Comparison of ENCODE assay signal across 19 cellular contexts in the genomic region with DNA sequence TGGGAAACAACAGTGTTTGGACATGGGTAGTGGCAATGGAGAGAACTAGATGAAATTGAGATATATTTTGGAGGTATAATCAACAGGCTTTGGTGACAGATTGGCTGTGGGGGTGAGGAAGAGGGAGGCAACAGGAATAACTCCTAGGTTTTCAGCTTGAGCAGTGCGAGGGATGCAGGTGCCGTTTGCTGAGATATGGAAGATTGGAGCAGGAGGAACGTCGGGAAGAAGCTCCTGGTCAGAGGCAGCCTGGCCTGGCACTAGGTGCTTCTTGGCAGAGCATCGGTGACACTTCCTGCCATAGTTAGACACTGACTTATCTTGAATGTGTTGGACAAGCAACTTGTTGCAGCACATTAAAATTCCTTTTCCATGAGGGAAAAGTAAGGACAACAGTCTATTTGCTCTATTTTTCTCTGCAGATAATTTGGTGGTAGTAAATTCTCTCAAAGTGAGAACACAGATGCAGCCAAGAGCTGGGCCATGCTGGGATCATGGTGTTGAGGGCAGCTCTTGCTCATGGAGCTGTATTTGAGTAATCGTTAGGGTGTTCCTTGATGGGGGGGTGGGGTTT. TPM values are rescaled to one million over a fixed set of nuclear protein-coding genes. Genes with fewer than 3 reads are reported as not detected.
DNase-seq lines count a peak whose midpoint lies in the region; ATAC-seq, FAIRE-seq and TF ChIP-seq lines count a peak whose summit lies in the region.
"Had no signal": no experiment of that assay in that cellular context is flagged by ENCODE, and none has a peak within 500 bp of the region (broad histone marks: within the 10 kb centered on the region; RNA-seq: fewer than 3 reads in every experiment).

No MANE protein-coding gene starts in this region.

- no peak overlapping the region for H3K27ac Mint-ChIP-seq in MCF 10A (ENCODE audit: low read depth, unreplicated experiment)
- peak overlapping the region; percentile 34 for H3K27ac Mint-ChIP-seq in osteocyte (ENCODE audit: unreplicated experiment)
- H3K27ac Mint-ChIP-seq: CD4-positive, alpha-beta T cell had no signal

- no peak overlapping the region for H3K4me3 ChIP-seq in breast epithelium
- H3K4me3 ChIP-seq in IMR-90 (ENCODE audit: insufficient read depth, low read depth, low read length): no peak overlapping the region
- H3K4me3 ChIP-seq in bronchial epithelial cell (ENCODE audit: low read depth, low read length): no peak overlapping the region
- no peak overlapping the region for H3K4me3 ChIP-seq in foreskin fibroblast (ENCODE audit: low read depth in 1 of 2, low read length in 2 of 2)
- H3K4me3 ChIP-seq: SJCRH30 had no signal

- TF ChIP-seq POLR2A in breast epithelium (IDR thresholded peaks at IDR 0.05) (no peak), IMR-90 (IDR thresholded peaks at IDR 0.05; ENCODE audit: low read depth, low read length) (no peak)

- no peaks in the 10 kb centered on the region for H4K20me1 ChIP-seq in IMR-90 (ENCODE audit: insufficient read depth, low read length)

- no peak for ATAC-seq in IMR-90 (ENCODE audit: low read depth)

- in situ Hi-C loops in IMR-90 (cut with MboI; ENCODE audit: low sequenced_read_pairs): no loop called here

- BruUV-seq in MCF 10A (replicated peaks; lab: Mats Ljungman, UMichigan): no TSS peak
- BruUV-seq in IMR-90 (replicated peaks; lab: Mats Ljungman, UMichigan): no TSS peak

- no peak overlapping the region for H3K23ac ChIP-seq in IMR-90 (ENCODE audit: low read depth, low read length)

- H3K4me3 Mint-ChIP-seq in MCF 10A (ENCODE audit: unreplicated experiment) (no peak overlapping the region), osteocyte (ENCODE audit: unreplicated experiment) (no peak overlapping the region)
- H3K4me3 Mint-ChIP-seq: CD4-positive, alpha-beta T cell had no signal

- 81% methylated on average over 3 of the region's 6 CpGs; no CpG with 5 or more reads in 1 of the 2 experiments for WGBS in IMR-90 (ENCODE audit: extremely low coverage in 2 of 2, insufficient read length in 1 of 2), 2 experiments

- no peaks in the 10 kb centered on the region for H3K9me1 ChIP-seq in IMR-90 (ENCODE audit: insufficient read depth, low read length)

- CTCF ChIA-PET in MCF 10A (lab: Yijun Ruan, JAX) (interaction anchor here (0.5 to 2.1 kb wide), 6 partner anchors 9 to 593 kb away, joined by 3 to 5 read pairs (median 3); no protein-coding TSS in a partner anchor), IMR-90 (lab: Yijun Ruan, JAX) (interaction anchor here (0.6 kb wide), 1 partner anchor 12 kb away, joined by 4 read pairs; no protein-coding TSS in a partner anchor)

- no peak overlapping the region for H2BK20ac ChIP-seq in IMR-90 (ENCODE audit: low read depth, low read length)

- H4K8ac ChIP-seq in IMR-90 (ENCODE audit: low read depth in 2 of 2, low read length in 2 of 2): peak overlapping the region in 1 of 2 experiments; percentile 45; a peak in 1 of 4 replicates

- no peaks in the 10 kb centered on the region for H3K79me1 ChIP-seq in IMR-90 (ENCODE audit: low read depth in 1 of 2, low read length in 2 of 2)

- H2BK15ac ChIP-seq in IMR-90 (ENCODE audit: low read depth, low read length): no peak overlapping the region

- H3K27me3 ChIP-seq in breast epithelium (no peaks in the 10 kb centered on the region), IMR-90 (ENCODE audit: control insufficient read depth, insufficient read depth, low read length) (no peaks in the 10 kb centered on the region), bronchial epithelial cell (ENCODE audit: control insufficient read depth, insufficient read depth, low read length) (no peaks in the 10 kb centered on the region)
- H3K27me3 ChIP-seq: SJCRH30 had no signal

- H3K36me3 ChIP-seq in breast epithelium (no peaks in the 10 kb centered on the region), IMR-90 (ENCODE audit: control insufficient read depth, insufficient read depth, low read length) (no peaks in the 10 kb centered on the region), bronchial epithelial cell (ENCODE audit: control insufficient read depth, insufficient read depth, low read length) (no peaks in the 10 kb centered on the region)
- H3K36me3 ChIP-seq: SJCRH30 had no signal

- H3K27me3 Mint-ChIP-seq in MCF 10A (ENCODE audit: insufficient read depth, unreplicated experiment) (no peaks in the 10 kb centered on the region), osteocyte (ENCODE audit: unreplicated experiment) (no peaks in the 10 kb centered on the region)
- H3K27me3 Mint-ChIP-seq: CD4-positive, alpha-beta T cell had no signal

- no peaks in the 10 kb centered on the region for H3K4me1 ChIP-seq in breast epithelium
- H3K4me1 ChIP-seq in IMR-90 (ENCODE audit: control insufficient read depth, insufficient read depth, low read length): peaks cover 11% of the 10 kb centered on the region
- H3K4me1 ChIP-seq: SJCRH30 had no signal

- no peak overlapping the region for H3K56ac ChIP-seq in IMR-90 (ENCODE audit: extremely low read depth, insufficient read depth, low read length)

- no peak for TF ChIP-seq RAD21 in IMR-90 (IDR thresholded peaks at IDR 0.05; ENCODE audit: low read length)

- H3K9me3 ChIP-seq in breast epithelium (no peaks in the 10 kb centered on the region), IMR-90 (ENCODE audit: control insufficient read depth, insufficient read depth, low read length) (no peaks in the 10 kb centered on the region)
- H3K9me3 ChIP-seq: SJCRH30 had no signal

- H4K91ac ChIP-seq in IMR-90 (ENCODE audit: insufficient read depth, low read depth, low read length): peak overlapping the region; percentile 38; the same call in 1 of the 2 replicates

- H3K4me2 ChIP-seq in IMR-90 (ENCODE audit: low read depth, low read length): no peak overlapping the region

- H3K9ac ChIP-seq in IMR-90 (ENCODE audit: low read depth, low read length): no peak overlapping the region

- DNase-seq in breast epithelium (ENCODE audit: low spot score in 2 of 2): peak in 1 of 2 donors; percentile 46
- no peak for DNase-seq in MCF 10A (ENCODE audit: unreplicated experiment)
- no peak for DNase-seq in IMR-90
- peak; percentile 61 for DNase-seq in bronchial epithelial cell (ENCODE audit: low read depth)
- DNase-seq in osteocyte (ENCODE audit: extremely low spot score, unreplicated experiment): no peak
- DNase-seq in foreskin fibroblast: no peak
- DNase-seq in stimulated activated naive CD4-positive, alpha-beta T cell treated with Interleukin-2 at 50 U/mL for 16 hours (lab: John Stamatoyannopoulos, UW): no peak
- DNase-seq in C1 segment of cervical spinal cord (lab: John Stamatoyannopoulos, UW): no peak
- DNase-seq: AML-193; CD4-positive, alpha-beta T cell; DND-41; Karpas-422; NCI-H1417 treated with DMSO at 0.1 percent for 48 hours; NCI-H2081; NCI-H510A treated with DMSO at 0.1 percent for 48 hours; SJCRH30 had no signal

- H3K9me3 Mint-ChIP-seq in MCF 10A (ENCODE audit: unreplicated experiment) (no peaks in the 10 kb centered on the region), osteocyte (ENCODE audit: unreplicated experiment) (no peaks in the 10 kb centered on the region)
- H3K9me3 Mint-ChIP-seq: CD4-positive, alpha-beta T cell had no signal

- peaks cover 25% of the 10 kb centered on the region for H3K36me3 Mint-ChIP-seq in MCF 10A (ENCODE audit: insufficient read depth, unreplicated experiment)
- no peaks in the 10 kb centered on the region for H3K36me3 Mint-ChIP-seq in osteocyte (ENCODE audit: unreplicated experiment)

- H2BK120ac ChIP-seq in IMR-90 (ENCODE audit: low read depth, low read length): no peak overlapping the region

- TF ChIP-seq CTCF in breast epithelium (IDR thresholded peaks at IDR 0.05): no peak
- no peak for TF ChIP-seq CTCF in MCF 10A (IDR thresholded peaks at IDR 0.05; ENCODE audit: unreplicated experiment)
- no peak for TF ChIP-seq CTCF in IMR-90 (conservative IDR thresholded peaks at IDR 0.05; ENCODE audit: low read depth, low read length)
- no peak for TF ChIP-seq CTCF in bronchial epithelial cell (IDR thresholded peaks at IDR 0.05; ENCODE audit: insufficient read depth, low read length, severe bottlenecking)
- no peak for TF ChIP-seq CTCF in osteocyte (IDR thresholded peaks at IDR 0.05)
- no peak for TF ChIP-seq CTCF in foreskin fibroblast (IDR thresholded peaks at IDR 0.05; ENCODE audit: low read depth, low read length)

- dilution Hi-C loops in IMR-90 (cut with HindIII; ENCODE audit: low sequenced_read_pairs, unreplicated experiment): no loop called here

- H3K27ac ChIP-seq in breast epithelium (peak overlapping the region; percentile 45 to 48), IMR-90 (ENCODE audit: insufficient read depth, low read length) (no peak overlapping the region)
- H3K27ac ChIP-seq: SJCRH30 had no signal

- peak; percentile 50 for FAIRE-seq in bronchial epithelial cell (lab: Jason Lieb, UNC)
- FAIRE-seq: A204.1, D721Med, RCC 7860 had no signal

- peak overlapping the region; percentile 31; the same call in 1 of the 2 replicates for H2AK5ac ChIP-seq in IMR-90 (ENCODE audit: low read depth, low read length)

- no peak overlapping the region for H4K5ac ChIP-seq in IMR-90 (ENCODE audit: low read depth, low read length)

- intact Hi-C loops in breast epithelium (cut with DNase I; ENCODE audit: low total_unique reads): no loop called here
- intact Hi-C loops in MCF 10A (cut with micrococcal nuclease): no loop called here
- intact Hi-C loops in IMR-90 (cut with micrococcal nuclease): no loop called here

- H2AFZ ChIP-seq in IMR-90 (replicated peaks; ENCODE audit: low read length, poor library complexity): no peak overlapping the region

- peak overlapping the region; percentile 33 for H3K4ac ChIP-seq in IMR-90 (ENCODE audit: low read depth, low read length)

- H3K14ac ChIP-seq in IMR-90 (replicated peaks; ENCODE audit: low read depth, low read length): 0 out of 2 replicates have a peak overlapping the region, but pooled peaks have one; percentile 37

- H3K4me1 Mint-ChIP-seq in MCF 10A (ENCODE audit: insufficient read depth, unreplicated experiment): peaks cover 19% of the 10 kb centered on the region
- peaks cover 41% of the 10 kb centered on the region for H3K4me1 Mint-ChIP-seq in osteocyte (ENCODE audit: unreplicated experiment)

- POLR2A ChIA-PET in MCF 10A (lab: Yijun Ruan, JAX) (interaction anchor here (1.0 kb wide), 1 partner anchor 9 kb away, joined by 7 read pairs; no protein-coding TSS in a partner anchor), IMR-90 (lab: Charles Lee; ENCODE audit: unreplicated experiment) (no interaction called here)

- no peak overlapping the region for H2BK5ac ChIP-seq in IMR-90 (ENCODE audit: low read depth, low read length, poor library complexity, severe bottlenecking)

- no peak overlapping the region for H3K18ac ChIP-seq in IMR-90 (ENCODE audit: low read depth, low read length)

- H2AK9ac ChIP-seq in IMR-90 (replicated peaks; ENCODE audit: low read depth, low read length, poor library complexity): no peak overlapping the region

TF ChIP-seq in IMR-90, 13 proteins besides CTCF, POLR2A, EP300 and RAD21 (continues in another document):
- no peak for TF ChIP-seq SMC3 (IDR thresholded peaks at IDR 0.05; ENCODE audit: low read depth, low read length)
- no peak for TF ChIP-seq MXI1 (IDR thresholded peaks at IDR 0.05; ENCODE audit: borderline replicate concordance, low read depth, low read length)

RNA-seq across cellular contexts. Expression of gene MYSM1, which starts 21.5 kb away (rescaled TPM):
- total RNA-seq in breast epithelium (10 to 100 TPM; 24.8 to 54.0 (median 52.4) TPM), MCF 10A (2022) (22.0 and 25.0 TPM in 2 replicates), IMR-90 (2012; rRNA removed) (9.1 and 17.8 TPM in 2 replicates), bronchial epithelial cell (9.2 and 13.8 TPM in 2 replicates), osteocyte (38.6 and 39.5 TPM in 2 replicates)
- 10.7 and 15.7 TPM in 2 replicates for polyA plus RNA-seq in IMR-90 (2012; rRNA removed)
- polyA plus RNA-seq in IMR-90 (2012; cell fraction: cytosol; rRNA removed): 0.73 and 0.77 TPM in 2 replicates
- 8.4 and 58.0 TPM in 2 replicates for polyA plus RNA-seq in IMR-90 (2012; cell fraction: nucleus; rRNA removed; ENCODE audit: low replicate concordance)
